In genomic region chr7:134009314-134010109, GRCh38 we compare ENCODE assay signal across 1 cellular context.
TF ChIP-seq lines count a peak whose summit lies in the region.

No MANE protein-coding gene starts in this region.

TF ChIP-seq in K562, 482 proteins besides CTCF, POLR2A, EP300 and RAD21 (continued from another document):
- no peak for TF ChIP-seq HES1 (IDR thresholded peaks at IDR 0.05; ENCODE audit: low read depth)
- 0 out of 2 replicates have a peak, but pooled peaks have one; percentile 14 for TF ChIP-seq ZNF316 (IDR thresholded peaks at IDR 0.05)
- peak; percentile 39; the same call in 1 of the 2 replicates for TF ChIP-seq ATF3 (IDR thresholded peaks at IDR 0.05)
- TF ChIP-seq ATF3 (CRISPR knock-in tag; conservative IDR thresholded peaks at IDR 0.05): no peak
- TF ChIP-seq RFX5 (IDR thresholded peaks at IDR 0.05; ENCODE audit: low read depth, low read length): no peak
- TF ChIP-seq CEBPG (CRISPR knock-in tag; IDR thresholded peaks at IDR 0.05): no peak
- TF ChIP-seq CEBPG (tag; conservative IDR thresholded peaks at IDR 0.05 in 1 of 2, IDR thresholded peaks at IDR 0.05 in 1 of 2): 0 out of 4 replicates have a peak, but pooled peaks of 1 of the 2 experiments have one; percentile 31
